1 cellular context compared by ENCODE assay signal in genomic region chr2:218631837-218632236, GRCh38.
TF ChIP-seq lines count a peak whose summit lies in the region.

No MANE protein-coding gene starts in this region.

TF ChIP-seq in GM23338, 12 proteins besides CTCF, POLR2A, EP300 and RAD21 (continued from another document):
- no peak for TF ChIP-seq REST (IDR thresholded peaks at IDR 0.05; ENCODE audit: unreplicated experiment)
- no peak for TF ChIP-seq EZH2 (IDR thresholded peaks at IDR 0.05; ENCODE audit: low read depth, unreplicated experiment)
- TF ChIP-seq ZNF114 (CRISPR knock-in tag; IDR thresholded peaks at IDR 0.05), result no peak
- TF ChIP-seq CREB1 (CRISPR knock-in tag; IDR thresholded peaks at IDR 0.05; ENCODE audit: low read depth), result no peak
- TF ChIP-seq ZNF331 (CRISPR knock-in tag; IDR thresholded peaks at IDR 0.05; ENCODE audit: low read depth), result no peak
- no peak for TF ChIP-seq ZNF462 (CRISPR knock-in tag; IDR thresholded peaks at IDR 0.05)
